ENCODE assay signal across 16 cellular contexts in genomic region chr15:51232581-51232980, GRCh38.
DNase-seq lines count a peak whose midpoint lies in the region; ATAC-seq and TF ChIP-seq lines count a peak whose summit lies in the region.
"Had no signal": no experiment of that assay in that cellular context is flagged by ENCODE, and none has a peak within 500 bp of the region (broad histone marks: within the 10 kb centered on the region; RNA-seq: fewer than 3 reads in every experiment).

No MANE protein-coding gene starts in this region.

- no peak overlapping the region for H3K9ac ChIP-seq in MM.1S (ENCODE audit: low read length)
- H3K9ac ChIP-seq: BLaER1 treated with 17β-estradiol and CSF1 and Interleukin-3, amounts not matched to agents 10 nM and 100 nM had no signal

- H3K4me1 ChIP-seq in MM.1S (ENCODE audit: low read length) (peaks cover 37% of the 10 kb centered on the region), esophagus muscularis mucosa (peaks cover 0 to 7% (median 2%) of the 10 kb centered on the region in 4 donors), gastroesophageal sphincter (peaks cover 0 to 3% (median 0%) of the 10 kb centered on the region in 3 donors)

- TF ChIP-seq EP300 in esophagus muscularis mucosa (IDR thresholded peaks at IDR 0.05) (no peak), gastroesophageal sphincter (IDR thresholded peaks at IDR 0.05) (no peak)

- H4K20me1 ChIP-seq in MM.1S (ENCODE audit: insufficient read depth, low read length), result no peaks in the 10 kb centered on the region
- H4K20me1 ChIP-seq: BLaER1 treated with 17β-estradiol and CSF1 and Interleukin-3, amounts not matched to agents 10 nM and 100 nM had no signal

- ATAC-seq in gastroesophageal sphincter, result no peak
- ATAC-seq: HCT116, HepG2 had no signal

- no peak overlapping the region for H3K4me3 ChIP-seq in MM.1S (ENCODE audit: low read length)
- H3K4me3 ChIP-seq in esophagus muscularis mucosa, result no peak overlapping the region
- no peak overlapping the region for H3K4me3 ChIP-seq in gastroesophageal sphincter
- H3K4me3 ChIP-seq: BLaER1 treated with 17β-estradiol and CSF1 and Interleukin-3, amounts not matched to agents 10 nM and 100 nM had no signal

- no peak overlapping the region for H3K4me2 ChIP-seq in MM.1S (ENCODE audit: low read depth, low read length)

- peak; percentile 4 for DNase-seq in EL
- DNase-seq in MM.1S, result no peak
- peak; percentile 86 for DNase-seq in esophagus muscularis mucosa (ENCODE audit: extremely low spot score)
- no peak for DNase-seq in DMS79 (lab: John Stamatoyannopoulos, UW)
- no peak for DNase-seq in activated CD4-positive, alpha-beta T cell treated with anti-CD3 and anti-CD28 coated beads for 48 hours
- DNase-seq: CD8-positive, alpha-beta memory T cell; COR-L47; GDM1; GOT3; H7; HFFc6; KBM-7 had no signal

- intact Hi-C loops in esophagus muscularis mucosa (cut with DNase I), result loop anchor here (5.0 kb wide), 2 partner anchors 150 to 170 kb away; no protein-coding TSS in a partner anchor

- H3F3A ChIP-seq in MM.1S (ENCODE audit: insufficient read depth, low read length), result no peaks in the 10 kb centered on the region

- no peaks in the 10 kb centered on the region for H3K79me2 ChIP-seq in MM.1S (ENCODE audit: low read length)

- no peaks in the 10 kb centered on the region for H3K27me3 ChIP-seq in MM.1S (replicated peaks; ENCODE audit: insufficient read depth, low read length)
- H3K27me3 ChIP-seq in esophagus muscularis mucosa, result peaks cover 0 to 14% (median 0%) of the 10 kb centered on the region in 4 donors
- peaks cover 6% of the 10 kb centered on the region for H3K27me3 ChIP-seq in gastroesophageal sphincter
- H3K27me3 ChIP-seq: BLaER1 treated with 17β-estradiol and CSF1 and Interleukin-3, amounts not matched to agents 10 nM and 100 nM had no signal

- H3K9me2 ChIP-seq in MM.1S (replicated peaks; ENCODE audit: insufficient read depth, low read length), result no peaks in the 10 kb centered on the region

- H2AFZ ChIP-seq in MM.1S (ENCODE audit: low read length), result no peak overlapping the region

- no peak for TF ChIP-seq POLR2A in esophagus muscularis mucosa (IDR thresholded peaks at IDR 0.05; ENCODE audit: low read depth)
- no peak for TF ChIP-seq POLR2A in gastroesophageal sphincter (IDR thresholded peaks at IDR 0.05)

- no peaks in the 10 kb centered on the region for H3K36me3 ChIP-seq in MM.1S (replicated peaks; ENCODE audit: insufficient read depth, low read length)
- H3K36me3 ChIP-seq in esophagus muscularis mucosa, result no peaks in the 10 kb centered on the region
- H3K36me3 ChIP-seq in gastroesophageal sphincter, result no peaks in the 10 kb centered on the region
- H3K36me3 ChIP-seq: BLaER1 treated with 17β-estradiol and CSF1 and Interleukin-3, amounts not matched to agents 10 nM and 100 nM had no signal

- peak overlapping the region; percentile 8; the same call in 1 of the 2 replicates for H3K27ac ChIP-seq in MM.1S (ENCODE audit: low read length)
- no peak overlapping the region for H3K27ac ChIP-seq in esophagus muscularis mucosa (replicated peaks in 1 of 4)
- no peak overlapping the region for H3K27ac ChIP-seq in gastroesophageal sphincter
- H3K27ac ChIP-seq: BLaER1 treated with 17β-estradiol and CSF1 and Interleukin-3, amounts not matched to agents 10 nM and 100 nM had no signal

- no peaks in the 10 kb centered on the region for H3K9me3 ChIP-seq in MM.1S (replicated peaks; ENCODE audit: insufficient read depth, low read length)
- H3K9me3 ChIP-seq in esophagus muscularis mucosa, result no peaks in the 10 kb centered on the region
- H3K9me3 ChIP-seq in gastroesophageal sphincter, result no peaks in the 10 kb centered on the region
- H3K9me3 ChIP-seq: BLaER1 treated with 17β-estradiol and CSF1 and Interleukin-3, amounts not matched to agents 10 nM and 100 nM had no signal

- no peak for TF ChIP-seq CTCF in MM.1S (IDR thresholded peaks at IDR 0.05; ENCODE audit: low read length)
- no peak for TF ChIP-seq CTCF in esophagus muscularis mucosa (IDR thresholded peaks at IDR 0.05)
- no peak for TF ChIP-seq CTCF in gastroesophageal sphincter (IDR thresholded peaks at IDR 0.05)

- 92% methylated on average over 3 of the region's 3 CpGs for whole genome bisulfite sequencing in esophagus muscularis mucosa
- 75 to 100% methylated on average over 1 to 3 of the region's 3 CpGs for WGBS in gastroesophageal sphincter (ENCODE audit: low coverage in 1 of 2), 2 donors

Comparison
In these comparisons a context has a peak if more than half of its experiments do, and no peak if none do; other contexts are left out.
1. DNase-seq: peak in EL (single experiment) and esophagus muscularis mucosa (single experiment); none in MM.1S (single experiment), DMS79 (single experiment) and activated CD4-positive, alpha-beta T cell treated with anti-CD3 and anti-CD28 coated beads for 48 hours (single experiment).